ENCODE assay signal across 17 cellular contexts in the genomic region with DNA sequence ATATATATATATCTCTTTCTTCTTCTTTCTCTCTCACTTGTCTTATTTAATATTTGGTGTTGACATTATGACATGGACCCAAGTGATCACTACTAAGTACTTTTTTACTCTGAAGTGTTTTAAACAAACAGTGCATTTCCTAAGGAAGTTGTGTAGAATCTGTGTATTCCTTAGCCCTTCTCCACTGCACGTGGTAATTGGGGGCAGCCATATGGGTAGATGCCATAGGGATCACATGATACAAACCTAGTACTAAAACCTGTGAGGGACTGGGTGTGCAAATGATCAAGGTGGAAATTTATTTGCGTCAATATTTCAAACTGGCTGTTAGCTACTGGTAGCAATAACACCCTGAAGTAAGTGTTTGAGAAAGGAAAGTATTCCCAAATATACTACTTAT.
DNase-seq lines count a peak whose midpoint lies in the region; ATAC-seq, FAIRE-seq and TF ChIP-seq lines count a peak whose summit lies in the region.
"Had no signal": no experiment of that assay in that cellular context is flagged by ENCODE, and none has a peak within 500 bp of the region (broad histone marks: within the 10 kb centered on the region; RNA-seq: fewer than 3 reads in every experiment).

No MANE protein-coding gene starts in this region.

- FAIRE-seq in H54 (lab: Jason Lieb, UNC): peak; percentile 67
- FAIRE-seq: D721Med, GM12891, GM18507 had no signal

- DNase-seq in NCI-H510A treated with DMSO at 0.1 percent for 48 hours (lab: John Stamatoyannopoulos, UW) (peak; percentile 3), NCI-H510A (lab: John Stamatoyannopoulos, UW) (no peak), H54 (ENCODE audit: insufficient read length, low spot score) (no peak), T-helper 2 cell (no peak)
- DNase-seq: ACHN; BE2C; C1 segment of cervical spinal cord; CD4-positive, alpha-beta memory T cell; CD4-positive, CD25-positive, alpha-beta regulatory T cell; CD8-positive, alpha-beta memory T cell; COR-L47; DMS79 treated with DMSO at 0.1 percent for 48 hours; GF-D8 had no signal

- ATAC-seq in GM19455 (IDR thresholded peaks at IDR 0.05; ENCODE audit: unreplicated experiment): no peak

- no peak for TF ChIP-seq POLR2A in H54 (IDR thresholded peaks at IDR 0.05; ENCODE audit: low read depth, low read length)
